ENCODE assay signal across 1 cellular context in the genomic region with DNA sequence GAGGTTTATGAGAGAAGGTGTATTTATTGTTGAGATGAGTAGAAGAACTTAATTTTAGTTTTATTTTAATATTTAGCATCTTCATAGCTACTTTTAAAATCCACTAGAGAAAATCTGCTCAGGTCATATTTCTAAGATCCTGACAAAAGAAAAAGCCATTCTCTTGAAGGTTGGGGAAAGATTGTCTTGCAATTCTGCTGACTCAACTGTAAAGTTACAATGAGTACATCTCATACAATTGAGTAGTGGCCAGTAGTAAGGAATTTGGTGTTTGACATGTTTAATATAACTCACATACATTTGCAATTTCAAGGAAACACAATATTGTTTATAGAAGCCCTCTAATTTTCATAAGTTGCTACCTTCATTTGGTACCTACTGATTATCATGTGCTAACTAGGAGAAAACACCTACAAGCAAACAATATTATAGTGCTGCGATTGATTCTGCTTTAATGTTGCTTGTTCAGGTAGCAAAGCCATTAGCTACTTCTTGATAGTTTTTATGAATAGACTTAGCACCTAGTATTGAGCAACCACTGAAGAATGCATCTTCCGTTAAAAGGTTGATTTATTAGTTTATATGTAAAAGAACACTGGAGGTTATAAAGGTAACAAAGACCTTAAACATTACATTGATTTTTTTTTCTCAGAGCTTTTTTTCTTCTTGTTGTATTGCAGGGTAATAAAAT.
TF ChIP-seq lines count a peak whose summit lies in the region.

No MANE protein-coding gene starts in this region.

TF ChIP-seq in H1, 55 proteins besides CTCF, POLR2A, EP300 and RAD21 (continued from another document):
- TF ChIP-seq, protein P1, sequence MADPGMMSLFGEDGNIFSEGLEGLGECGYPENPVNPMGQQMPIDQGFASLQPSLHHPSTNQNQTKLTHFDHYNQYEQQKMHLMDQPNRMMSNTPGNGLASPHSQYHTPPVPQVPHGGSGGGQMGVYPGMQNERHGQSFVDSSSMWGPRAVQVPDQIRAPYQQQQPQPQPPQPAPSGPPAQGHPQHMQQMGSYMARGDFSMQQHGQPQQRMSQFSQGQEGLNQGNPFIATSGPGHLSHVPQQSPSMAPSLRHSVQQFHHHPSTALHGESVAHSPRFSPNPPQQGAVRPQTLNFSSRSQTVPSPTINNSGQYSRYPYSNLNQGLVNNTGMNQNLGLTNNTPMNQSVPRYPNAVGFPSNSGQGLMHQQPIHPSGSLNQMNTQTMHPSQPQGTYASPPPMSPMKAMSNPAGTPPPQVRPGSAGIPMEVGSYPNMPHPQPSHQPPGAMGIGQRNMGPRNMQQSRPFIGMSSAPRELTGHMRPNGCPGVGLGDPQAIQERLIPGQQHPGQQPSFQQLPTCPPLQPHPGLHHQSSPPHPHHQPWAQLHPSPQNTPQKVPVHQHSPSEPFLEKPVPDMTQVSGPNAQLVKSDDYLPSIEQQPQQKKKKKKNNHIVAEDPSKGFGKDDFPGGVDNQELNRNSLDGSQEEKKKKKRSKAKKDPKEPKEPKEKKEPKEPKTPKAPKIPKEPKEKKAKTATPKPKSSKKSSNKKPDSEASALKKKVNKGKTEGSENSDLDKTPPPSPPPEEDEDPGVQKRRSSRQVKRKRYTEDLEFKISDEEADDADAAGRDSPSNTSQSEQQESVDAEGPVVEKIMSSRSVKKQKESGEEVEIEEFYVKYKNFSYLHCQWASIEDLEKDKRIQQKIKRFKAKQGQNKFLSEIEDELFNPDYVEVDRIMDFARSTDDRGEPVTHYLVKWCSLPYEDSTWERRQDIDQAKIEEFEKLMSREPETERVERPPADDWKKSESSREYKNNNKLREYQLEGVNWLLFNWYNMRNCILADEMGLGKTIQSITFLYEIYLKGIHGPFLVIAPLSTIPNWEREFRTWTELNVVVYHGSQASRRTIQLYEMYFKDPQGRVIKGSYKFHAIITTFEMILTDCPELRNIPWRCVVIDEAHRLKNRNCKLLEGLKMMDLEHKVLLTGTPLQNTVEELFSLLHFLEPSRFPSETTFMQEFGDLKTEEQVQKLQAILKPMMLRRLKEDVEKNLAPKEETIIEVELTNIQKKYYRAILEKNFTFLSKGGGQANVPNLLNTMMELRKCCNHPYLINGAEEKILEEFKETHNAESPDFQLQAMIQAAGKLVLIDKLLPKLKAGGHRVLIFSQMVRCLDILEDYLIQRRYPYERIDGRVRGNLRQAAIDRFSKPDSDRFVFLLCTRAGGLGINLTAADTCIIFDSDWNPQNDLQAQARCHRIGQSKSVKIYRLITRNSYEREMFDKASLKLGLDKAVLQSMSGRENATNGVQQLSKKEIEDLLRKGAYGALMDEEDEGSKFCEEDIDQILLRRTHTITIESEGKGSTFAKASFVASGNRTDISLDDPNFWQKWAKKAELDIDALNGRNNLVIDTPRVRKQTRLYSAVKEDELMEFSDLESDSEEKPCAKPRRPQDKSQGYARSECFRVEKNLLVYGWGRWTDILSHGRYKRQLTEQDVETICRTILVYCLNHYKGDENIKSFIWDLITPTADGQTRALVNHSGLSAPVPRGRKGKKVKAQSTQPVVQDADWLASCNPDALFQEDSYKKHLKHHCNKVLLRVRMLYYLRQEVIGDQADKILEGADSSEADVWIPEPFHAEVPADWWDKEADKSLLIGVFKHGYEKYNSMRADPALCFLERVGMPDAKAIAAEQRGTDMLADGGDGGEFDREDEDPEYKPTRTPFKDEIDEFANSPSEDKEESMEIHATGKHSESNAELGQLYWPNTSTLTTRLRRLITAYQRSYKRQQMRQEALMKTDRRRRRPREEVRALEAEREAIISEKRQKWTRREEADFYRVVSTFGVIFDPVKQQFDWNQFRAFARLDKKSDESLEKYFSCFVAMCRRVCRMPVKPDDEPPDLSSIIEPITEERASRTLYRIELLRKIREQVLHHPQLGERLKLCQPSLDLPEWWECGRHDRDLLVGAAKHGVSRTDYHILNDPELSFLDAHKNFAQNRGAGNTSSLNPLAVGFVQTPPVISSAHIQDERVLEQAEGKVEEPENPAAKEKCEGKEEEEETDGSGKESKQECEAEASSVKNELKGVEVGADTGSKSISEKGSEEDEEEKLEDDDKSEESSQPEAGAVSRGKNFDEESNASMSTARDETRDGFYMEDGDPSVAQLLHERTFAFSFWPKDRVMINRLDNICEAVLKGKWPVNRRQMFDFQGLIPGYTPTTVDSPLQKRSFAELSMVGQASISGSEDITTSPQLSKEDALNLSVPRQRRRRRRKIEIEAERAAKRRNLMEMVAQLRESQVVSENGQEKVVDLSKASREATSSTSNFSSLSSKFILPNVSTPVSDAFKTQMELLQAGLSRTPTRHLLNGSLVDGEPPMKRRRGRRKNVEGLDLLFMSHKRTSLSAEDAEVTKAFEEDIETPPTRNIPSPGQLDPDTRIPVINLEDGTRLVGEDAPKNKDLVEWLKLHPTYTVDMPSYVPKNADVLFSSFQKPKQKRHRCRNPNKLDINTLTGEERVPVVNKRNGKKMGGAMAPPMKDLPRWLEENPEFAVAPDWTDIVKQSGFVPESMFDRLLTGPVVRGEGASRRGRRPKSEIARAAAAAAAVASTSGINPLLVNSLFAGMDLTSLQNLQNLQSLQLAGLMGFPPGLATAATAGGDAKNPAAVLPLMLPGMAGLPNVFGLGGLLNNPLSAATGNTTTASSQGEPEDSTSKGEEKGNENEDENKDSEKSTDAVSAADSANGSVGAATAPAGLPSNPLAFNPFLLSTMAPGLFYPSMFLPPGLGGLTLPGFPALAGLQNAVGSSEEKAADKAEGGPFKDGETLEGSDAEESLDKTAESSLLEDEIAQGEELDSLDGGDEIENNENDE (IDR thresholded peaks at IDR 0.05; ENCODE audit: insufficient replicate concordance, low read length), result no peak
